ENCODE assay signal across 1 cellular context in genomic region chr16:27199747-27200146, GRCh38.
TF ChIP-seq lines count a peak whose summit lies in the region.

No MANE protein-coding gene starts in this region.

TF ChIP-seq in GM12878, 131 proteins besides CTCF, POLR2A, EP300 and RAD21 (continued from another document and continues in another):
- TF ChIP-seq FOXM1 (IDR thresholded peaks at IDR 0.05; ENCODE audit: low read depth, low read length): 0 out of 2 replicates have a peak, but pooled peaks have one; percentile 20
- TF ChIP-seq RCOR1 (conservative IDR thresholded peaks at IDR 0.05; ENCODE audit: low read depth, low read length): no peak
- TF ChIP-seq ATF7 (IDR thresholded peaks at IDR 0.05; ENCODE audit: low read depth): peak; percentile 52; the same call in 1 of the 2 replicates
- TF ChIP-seq PAX5 (IDR thresholded peaks at IDR 0.05; ENCODE audit: borderline replicate concordance, low read depth, low read length): peak; percentile 29; the same call in 1 of the 2 replicates
- no peak for TF ChIP-seq PRDM15 (CRISPR knock-in tag; IDR thresholded peaks at IDR 0.05)
- no peak for TF ChIP-seq USF1 (IDR thresholded peaks at IDR 0.05; ENCODE audit: borderline replicate concordance, extremely low read length, insufficient read depth, low read depth, low read length)
- peak; percentile 81 for TF ChIP-seq MLLT1 (IDR thresholded peaks at IDR 0.05)
- no peak for TF ChIP-seq CHD1 (IDR thresholded peaks at IDR 0.05; ENCODE audit: low read depth, low read length)
- TF ChIP-seq USF2 (IDR thresholded peaks at IDR 0.05; ENCODE audit: borderline replicate concordance, low read depth, low read length): no peak
- TF ChIP-seq RELB (IDR thresholded peaks at IDR 0.05; ENCODE audit: low read depth): peak; percentile 74
- no peak for TF ChIP-seq EZH2 (IDR thresholded peaks at IDR 0.05; ENCODE audit: borderline replicate concordance, control insufficient read depth, low read depth, low read length)
- TF ChIP-seq HSF1 (IDR thresholded peaks at IDR 0.05; ENCODE audit: low read depth, low read length): no peak
- TF ChIP-seq CEBPZ (IDR thresholded peaks at IDR 0.05; ENCODE audit: low read depth, low read length): no peak
- no peak for TF ChIP-seq SREBF1 (IDR thresholded peaks at IDR 0.05; ENCODE audit: low read length)
- TF ChIP-seq TCF3 (IDR thresholded peaks at IDR 0.05; ENCODE audit: borderline replicate concordance, insufficient read depth, low read depth, low read length): no peak
- TF ChIP-seq BCLAF1 (IDR thresholded peaks at IDR 0.05): no peak
- TF ChIP-seq TCF12 (IDR thresholded peaks at IDR 0.05; ENCODE audit: low read depth, low read length): 0 out of 2 replicates have a peak, but pooled peaks have one; percentile 42
- no peak for TF ChIP-seq ZNF384 (IDR thresholded peaks at IDR 0.05; ENCODE audit: borderline replicate concordance, low read depth, low read length)
- TF ChIP-seq PML (IDR thresholded peaks at IDR 0.05; ENCODE audit: low read length): no peak
- TF ChIP-seq ZNF217 (IDR thresholded peaks at IDR 0.05): 0 out of 2 replicates have a peak, but pooled peaks have one; percentile 24
- TF ChIP-seq CBX3 (IDR thresholded peaks at IDR 0.05; ENCODE audit: borderline replicate concordance, low read depth): no peak
- TF ChIP-seq TARDBP (IDR thresholded peaks at IDR 0.05; ENCODE audit: borderline replicate concordance): no peak
- TF ChIP-seq HDAC6 (IDR thresholded peaks at IDR 0.05; ENCODE audit: unreplicated experiment): no peak
- no peak for TF ChIP-seq SMAD1 (IDR thresholded peaks at IDR 0.05; ENCODE audit: low read depth, partially characterized antibody)
- TF ChIP-seq TCF7 (IDR thresholded peaks at IDR 0.05; ENCODE audit: borderline replicate concordance): no peak
- no peak for TF ChIP-seq SIX5 (IDR thresholded peaks at IDR 0.05; ENCODE audit: low read depth, low read length, severe bottlenecking)
- no peak for TF ChIP-seq TBL1XR1 (IDR thresholded peaks at IDR 0.05; ENCODE audit: low read depth, low read length)
- peak; percentile 85 for TF ChIP-seq IKZF1 (conservative IDR thresholded peaks at IDR 0.05)
- TF ChIP-seq KDM1A (IDR thresholded peaks at IDR 0.05; ENCODE audit: borderline replicate concordance): no peak
- TF ChIP-seq ZNF622 (IDR thresholded peaks at IDR 0.05): no peak
- no peak for TF ChIP-seq HDGF (IDR thresholded peaks at IDR 0.05)
- no peak for TF ChIP-seq E2F8 (IDR thresholded peaks at IDR 0.05; ENCODE audit: low read depth, partially characterized antibody)
- peak; percentile 82 for TF ChIP-seq MTA2 (IDR thresholded peaks at IDR 0.05; ENCODE audit: low read depth)
- TF ChIP-seq SUZ12 (IDR thresholded peaks at IDR 0.05; ENCODE audit: unreplicated experiment): no peak
- TF ChIP-seq RBBP5 (conservative IDR thresholded peaks at IDR 0.05): no peak
- TF ChIP-seq SRF (IDR thresholded peaks at IDR 0.05; ENCODE audit: low read depth in 2 of 2, low read length in 2 of 2): no peak
- TF ChIP-seq ZNF274 (IDR thresholded peaks at IDR 0.05; ENCODE audit: insufficient read depth, insufficient read length): no peak
- TF ChIP-seq DPF2 (IDR thresholded peaks at IDR 0.05): peak; percentile 94
- TF ChIP-seq WRNIP1 (IDR thresholded peaks at IDR 0.05; ENCODE audit: borderline replicate concordance, low read depth, low read length): no peak
- 0 out of 2 replicates have a peak, but pooled peaks have one; percentile 33 for TF ChIP-seq CBX5 (IDR thresholded peaks at IDR 0.05; ENCODE audit: low read depth)
- TF ChIP-seq FOS (IDR thresholded peaks at IDR 0.05; ENCODE audit: borderline replicate concordance, extremely low read depth, insufficient read length): no peak
- TF ChIP-seq BMI1 (IDR thresholded peaks at IDR 0.05; ENCODE audit: borderline replicate concordance): no peak
- no peak for TF ChIP-seq CEBPB (IDR thresholded peaks at IDR 0.05; ENCODE audit: borderline replicate concordance in 1 of 2, low read depth in 2 of 2, low read length in 2 of 2)
- TF ChIP-seq RFX5 (IDR thresholded peaks at IDR 0.05; ENCODE audit: low read depth, low read length): no peak
- no peak for TF ChIP-seq NFXL1 (IDR thresholded peaks at IDR 0.05; ENCODE audit: borderline replicate concordance)
